9 cellular contexts compared by ENCODE assay signal in the genomic region with DNA sequence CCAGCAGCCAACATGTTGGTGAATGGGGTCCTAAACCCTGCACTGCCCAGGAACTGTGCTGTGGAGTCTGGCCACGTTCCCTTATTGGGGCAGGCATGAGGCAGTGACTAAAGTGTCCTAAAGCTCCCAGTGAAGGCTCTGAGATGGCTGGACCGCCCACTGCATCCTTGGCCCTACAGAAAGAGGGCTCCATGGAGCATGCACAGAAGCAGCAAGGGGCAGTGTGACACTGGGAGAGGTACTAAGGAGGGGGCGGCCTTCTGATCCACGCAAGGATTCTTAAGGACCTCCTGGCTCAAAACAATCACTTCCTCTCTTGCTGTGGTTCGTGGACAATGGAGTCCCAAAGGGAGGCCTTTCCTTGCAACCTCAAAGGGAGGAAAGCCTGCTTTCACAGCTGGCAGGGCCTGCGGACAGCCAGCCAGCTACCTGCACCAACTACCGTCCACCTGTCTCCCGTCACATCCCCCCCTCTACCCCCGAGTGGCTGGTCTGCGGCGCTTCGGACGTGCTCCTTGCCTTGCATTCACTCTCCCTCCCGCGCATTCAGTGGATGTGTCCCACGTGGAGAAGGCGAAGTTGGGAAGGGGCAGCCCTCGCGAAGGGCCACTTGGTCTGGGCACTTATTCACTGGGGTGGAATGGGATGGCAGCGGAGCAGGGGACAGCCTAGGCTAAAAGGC.
DNase-seq lines count a peak whose midpoint lies in the region; ATAC-seq and TF ChIP-seq lines count a peak whose summit lies in the region.
"Had no signal": no experiment of that assay in that cellular context is flagged by ENCODE, and none has a peak within 500 bp of the region (broad histone marks: within the 10 kb centered on the region; RNA-seq: fewer than 3 reads in every experiment).

No MANE protein-coding gene starts in this region.

- peak overlapping the region; percentile 82 for H3K18ac ChIP-seq in neuronal stem cell (ENCODE audit: low read length)

- peak; percentile 1; the same call in 1 of the 2 replicates for TF ChIP-seq CTCF in AG04450 (IDR thresholded peaks at IDR 0.05; ENCODE audit: low read depth, low read length)

- H3K9me3 ChIP-seq in AG04450 (ENCODE audit: control insufficient read depth, insufficient read depth, low read length): no peaks in the 10 kb centered on the region
- H3K9me3 ChIP-seq in SJSA1 (replicated peaks): no peaks in the 10 kb centered on the region
- peaks cover 0 to 3% of the 10 kb centered on the region in 2 donors for H3K9me3 ChIP-seq in neuronal stem cell (replicated peaks in 1 of 2; ENCODE audit: control insufficient read depth in 2 of 2, insufficient read depth in 1 of 2, low read depth in 1 of 2, low read length in 2 of 2)

- WGBS in neuronal stem cell (ENCODE audit: extremely low coverage in 2 of 2, insufficient read length in 2 of 2, insufficient replicate concordance in 1 of 2), 2 donors: no CpG with 5 or more reads among the region's 20 CpGs

- no peak overlapping the region for H4K91ac ChIP-seq in neuronal stem cell (ENCODE audit: low read depth, low read length, poor library complexity)

- H3K4me3 ChIP-seq in AG04450 (ENCODE audit: low read depth, low read length) (peak overlapping the region; percentile 67), SJSA1 (peak overlapping the region; percentile 86), neuronal stem cell (ENCODE audit: low read length in 2 of 2) (peak overlapping the region in 1 of 2 donors; percentile 84)

- no peak overlapping the region for H4K8ac ChIP-seq in neuronal stem cell (ENCODE audit: low read depth, low read length)

- peak overlapping the region; percentile 92 for H3K4me2 ChIP-seq in neuronal stem cell (ENCODE audit: insufficient read depth, low read length, poor library complexity, severe bottlenecking)

- H3K4me1 ChIP-seq in SJSA1 (replicated peaks) (peaks cover 49% of the 10 kb centered on the region), neuronal stem cell (ENCODE audit: control insufficient read depth in 2 of 2, insufficient read depth in 1 of 2, low read depth in 1 of 2, low read length in 2 of 2) (no peaks in the 10 kb centered on the region)

- no peak overlapping the region for H2AK5ac ChIP-seq in neuronal stem cell (ENCODE audit: low read depth, low read length)

- H3K27me3 ChIP-seq in AG04450 (ENCODE audit: control insufficient read depth, insufficient read depth, low read length) (no peaks in the 10 kb centered on the region), SJSA1 (replicated peaks) (no peaks in the 10 kb centered on the region), neuronal stem cell (ENCODE audit: control insufficient read depth in 3 of 3, insufficient read depth in 3 of 3, low read depth in 1 of 3, low read length in 3 of 3) (peaks cover 5 to 25% (median 19%) of the 10 kb centered on the region in 3 experiments)

- H2BK15ac ChIP-seq in neuronal stem cell (ENCODE audit: low read length): no peak overlapping the region

- peak overlapping the region; percentile 84 for H2AFZ ChIP-seq in neuronal stem cell (ENCODE audit: low read length)

- no peak overlapping the region for H3K14ac ChIP-seq in neuronal stem cell (ENCODE audit: low read length)

- no peak overlapping the region for H3K23ac ChIP-seq in neuronal stem cell (ENCODE audit: low read depth, low read length, poor library complexity)

- H2BK120ac ChIP-seq in neuronal stem cell (ENCODE audit: low read depth, low read length): no peak overlapping the region

- ATAC-seq in GM21528 (IDR thresholded peaks at IDR 0.05; ENCODE audit: low FRiP score, unreplicated experiment) (no peak), GM18858 (IDR thresholded peaks at IDR 0.05; ENCODE audit: unreplicated experiment) (no peak)

- H3K36me3 ChIP-seq in SJSA1 (peaks cover 4% of the 10 kb centered on the region), neuronal stem cell (replicated peaks in 1 of 2; ENCODE audit: control insufficient read depth in 2 of 2, insufficient read depth in 2 of 2, low read length in 2 of 2) (no peaks in the 10 kb centered on the region)

- no peak overlapping the region for H3K4ac ChIP-seq in neuronal stem cell (ENCODE audit: low read length)

- no peak for DNase-seq in AG04450 (ENCODE audit: low read depth, low spot score)
- peak in 1 of 2 experiments; percentile 24 for DNase-seq in SJSA1 (ENCODE audit: low read depth in 1 of 2, low spot score in 2 of 2)
- DNase-seq in globus pallidus (ENCODE audit: low spot score): peak; percentile 27
- DNase-seq in neuronal stem cell (ENCODE audit: low spot score): peak; percentile 3
- no peak for DNase-seq in NCI-H2227 (lab: John Stamatoyannopoulos, UW; ENCODE audit: unreplicated experiment)
- DNase-seq in amniotic stem cell (lab: John Stamatoyannopoulos, UW): no peak
- DNase-seq: COR-L47 had no signal

- peak overlapping the region; percentile 45 for H2BK5ac ChIP-seq in neuronal stem cell (ENCODE audit: low read length)

- no peak overlapping the region for H2BK12ac ChIP-seq in neuronal stem cell (ENCODE audit: low read length)

- H3K27ac ChIP-seq in AG04450 (ENCODE audit: low read depth, low read length) (peak overlapping the region; percentile 53), SJSA1 (peak overlapping the region; percentile 74; the same call in 1 of the 2 replicates), neuronal stem cell (replicated peaks; ENCODE audit: low read length) (no peak overlapping the region)

- no peaks in the 10 kb centered on the region for H3K79me1 ChIP-seq in neuronal stem cell (ENCODE audit: low read depth, low read length)

- CTCF ChIA-PET in AG04450 (lab: Charles Lee): interaction anchor here (0.6 kb wide), 1 partner anchor 144 kb away, joined by 3 read pairs; no protein-coding TSS in a partner anchor

- peak overlapping the region; percentile 64 for H3K9ac ChIP-seq in neuronal stem cell (ENCODE audit: low read depth, low read length, poor library complexity)

- POLR2A ChIA-PET in AG04450 (lab: Yijun Ruan, JAX): interaction anchor here (0.9 to 1.5 kb wide), 3 partner anchors 27 to 66 kb away, joined by 3 to 7 read pairs (median 3); partner anchors contain the start of gene STARD13

Comparison
In these comparisons a context has a peak if more than half of its experiments do, and no peak if none do; other contexts are left out.
1. DNase-seq: peak in globus pallidus (single experiment) and neuronal stem cell (single experiment); none in AG04450 (single experiment), NCI-H2227 (single experiment) and amniotic stem cell (single experiment).